In genomic region chr18:33656889-33657288, GRCh38 we compare ENCODE assay signal across 27 cellular contexts.
"Had no signal": no experiment of that assay in that cellular context is flagged by ENCODE, and none has a peak within 500 bp of the region (broad histone marks: within the 10 kb centered on the region; RNA-seq: fewer than 3 reads in every experiment).

No MANE protein-coding gene starts in this region.

- H3K36me3 ChIP-seq: left ventricle myocardium inferior, pancreas, right lobe of liver, stomach, suprapubic skin, thoracic aorta, tibial artery, upper lobe of right lung had no signal

- H3K27me3 ChIP-seq: hepatocyte, pancreas, right lobe of liver, stomach, suprapubic skin, tibial artery, upper lobe of right lung had no signal

- H3K4me2 ChIP-seq: hepatocyte, smooth muscle cell had no signal

- H3K4me1 Mint-ChIP-seq: naive thymus-derived CD4-positive, alpha-beta T cell; neural crest cell; stimulated activated memory B cell treated with anti-CD40 and anti-IgM and Interleukin-4, amounts not matched to agents 10 μg/mL and 1 μg/mL and 100 μg/mL, for 72 hours had no signal

- H3K27ac Mint-ChIP-seq: naive thymus-derived CD4-positive, alpha-beta T cell; natural killer cell treated with Interleukin-12 subunit alpha and Interleukin-12 subunit beta and Interleukin-15 and Interleukin-18, amount 100 ng/mL, for 72 hours; stimulated activated memory B cell treated with anti-CD40 and anti-IgM and Interleukin-4, amounts not matched to agents 10 μg/mL and 1 μg/mL and 100 μg/mL, for 72 hours had no signal

- DNase-seq: islet precursor cell; left ventricle myocardium inferior; midbrain; mucosa of descending colon; naive thymus-derived CD4-positive, alpha-beta T cell; nucleus accumbens; pancreas; psoas muscle; right lobe of liver; stimulated activated CD4-positive, alpha-beta T cell treated with anti-CD3 and anti-CD28 coated beads, Interleukin-1b, Interleukin-23, amount 100 ng/mL, for 48 hours; stimulated activated CD4-positive, alpha-beta T cell treated with anti-CD3 and anti-CD28 coated beads, Interleukin-2, amount 100 ng/mL, for 48 hours; stimulated activated CD4-positive, alpha-beta T cell treated with anti-CD3 and anti-CD28 coated beads, Interleukin-4, amount 100 ng/mL, for 4 hours; stimulated activated CD8-positive, alpha-beta memory T cell treated with anti-CD3 and anti-CD28 coated beads, Interleukin-4, amount 100 ng/mL, for 48 hours; stimulated activated naive CD4-positive, alpha-beta T cell treated with Interleukin-2 at 50 U/mL for 16 hours; stomach; tibial artery; trophoblast cell; upper lobe of right lung had no signal

- H3K4me1 ChIP-seq: pancreas, suprapubic skin, upper lobe of right lung had no signal

- H3K79me2 ChIP-seq: hepatocyte had no signal

- FAIRE-seq: pancreas, urothelium cell line had no signal

- H2AFZ ChIP-seq: hepatocyte had no signal

- H3K4me3 ChIP-seq: hepatocyte, left ventricle myocardium inferior, lung, mucosa of descending colon, pancreas, psoas muscle, right lobe of liver, smooth muscle cell, stomach, suprapubic skin, thoracic aorta, tibial artery, upper lobe of right lung had no signal

- H3K9me3 ChIP-seq: left ventricle myocardium inferior, mucosa of descending colon, pancreas, psoas muscle, right lobe of liver, stomach, suprapubic skin, thoracic aorta, tibial artery, upper lobe of right lung had no signal

- H3K9me3 Mint-ChIP-seq: neural crest cell; stimulated activated memory B cell treated with anti-CD40 and anti-IgM and Interleukin-4, amounts not matched to agents 10 μg/mL and 1 μg/mL and 100 μg/mL, for 72 hours had no signal

- H3K4me3 Mint-ChIP-seq: naive thymus-derived CD4-positive, alpha-beta T cell; natural killer cell treated with Interleukin-12 subunit alpha and Interleukin-12 subunit beta and Interleukin-15 and Interleukin-18, amount 100 ng/mL, for 72 hours; neural crest cell; stimulated activated memory B cell treated with anti-CD40 and anti-IgM and Interleukin-4, amounts not matched to agents 10 μg/mL and 1 μg/mL and 100 μg/mL, for 72 hours had no signal

- ATAC-seq: mucosa of descending colon; naive thymus-derived CD4-positive, alpha-beta T cell; natural killer cell treated with Interleukin-12 subunit alpha and Interleukin-12 subunit beta and Interleukin-15 and Interleukin-18, amount 100 ng/mL, for 72 hours; pancreas; psoas muscle; right lobe of liver; stimulated activated memory B cell treated with anti-CD40 and anti-IgM and Interleukin-4, amounts not matched to agents 10 μg/mL and 1 μg/mL and 100 μg/mL, for 72 hours; upper lobe of right lung had no signal

- H3K27ac ChIP-seq: hepatocyte, left ventricle myocardium inferior, pancreas, psoas muscle, right lobe of liver, stomach, suprapubic skin, thoracic aorta, tibial artery, upper lobe of right lung had no signal

- H3K27me3 Mint-ChIP-seq: naive thymus-derived CD4-positive, alpha-beta T cell; natural killer cell treated with Interleukin-12 subunit alpha and Interleukin-12 subunit beta and Interleukin-15 and Interleukin-18, amount 100 ng/mL, for 72 hours; stimulated activated memory B cell treated with anti-CD40 and anti-IgM and Interleukin-4, amounts not matched to agents 10 μg/mL and 1 μg/mL and 100 μg/mL, for 72 hours had no signal

- H3K36me3 Mint-ChIP-seq: naive thymus-derived CD4-positive, alpha-beta T cell; natural killer cell treated with Interleukin-12 subunit alpha and Interleukin-12 subunit beta and Interleukin-15 and Interleukin-18, amount 100 ng/mL, for 72 hours; stimulated activated memory B cell treated with anti-CD40 and anti-IgM and Interleukin-4, amounts not matched to agents 10 μg/mL and 1 μg/mL and 100 μg/mL, for 72 hours had no signal
